Comparison of ENCODE assay signal across 8 cellular contexts in the genomic region with DNA sequence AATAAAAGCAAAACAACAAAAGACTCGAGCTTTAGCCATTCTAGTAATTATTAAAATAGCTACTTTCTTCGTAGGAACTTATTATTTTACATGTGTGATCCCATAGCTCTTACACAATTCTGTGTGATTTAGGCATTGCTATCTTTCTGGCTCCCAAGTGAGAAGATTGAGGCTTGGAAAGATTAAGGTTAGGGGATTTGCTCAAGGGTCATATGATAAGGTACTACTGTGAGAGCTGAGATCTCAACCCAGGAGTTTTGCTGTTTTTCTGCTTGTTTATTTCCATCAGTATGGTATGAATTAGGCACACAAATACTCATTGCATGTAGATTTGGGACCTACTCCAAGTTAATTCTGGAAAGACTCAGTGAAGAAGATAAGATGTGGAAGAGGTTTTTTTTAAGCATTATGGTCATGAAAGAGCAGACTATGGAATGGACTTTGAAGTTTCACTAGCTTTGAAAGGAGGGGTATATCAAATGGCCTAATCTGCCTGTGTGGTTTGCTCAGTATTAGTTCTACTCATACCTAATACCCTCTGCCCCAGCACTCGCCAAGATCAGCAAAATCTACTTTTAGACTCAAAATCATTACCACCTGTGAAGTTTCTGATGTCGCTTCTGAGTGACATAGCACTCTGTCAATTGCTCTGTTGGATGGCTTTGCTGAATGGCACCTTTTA. TPM values are rescaled to one million over a fixed set of nuclear protein-coding genes. Genes with fewer than 3 reads are reported as not detected.
DNase-seq lines count a peak whose midpoint lies in the region; ATAC-seq and TF ChIP-seq lines count a peak whose summit lies in the region.

No MANE protein-coding gene starts in this region.

- peak; percentile 38 for DNase-seq in stimulated activated CD4-positive, alpha-beta T cell treated with anti-CD3 and anti-CD28 coated beads, Interleukin-15, amount 100 ng/mL, for 24 hours
- DNase-seq in stimulated activated CD4-positive, alpha-beta T cell treated with anti-CD3 and anti-CD28 coated beads, Interleukin-4, amount 100 ng/mL, for 24 hours = no peak
- DNase-seq in vagina (ENCODE audit: extremely low spot score in 2 of 2) (no peak), NCI-H1436 (lab: John Stamatoyannopoulos, UW) (no peak), NCI-H1694 (lab: John Stamatoyannopoulos, UW) (no peak), RKO (ENCODE audit: low spot score) (no peak)

- H3K36me3 ChIP-seq in endocrine pancreas (ENCODE audit: control insufficient read depth, insufficient read depth, low read length) = no peaks in the 10 kb centered on the region
- H3K36me3 ChIP-seq in vagina = no peaks in the 10 kb centered on the region

- H3K27me3 ChIP-seq in endocrine pancreas (ENCODE audit: control insufficient read depth, insufficient read depth, low read length) (no peaks in the 10 kb centered on the region), vagina (no peaks in the 10 kb centered on the region)

- TF ChIP-seq POLR2A in vagina (IDR thresholded peaks at IDR 0.05) = no peak

- H3K4me3 ChIP-seq in endocrine pancreas (ENCODE audit: control insufficient read depth, insufficient read depth, low read length) (peak overlapping the region; percentile 26), vagina (no peak overlapping the region)

- TF ChIP-seq CTCF in vagina (IDR thresholded peaks at IDR 0.05) = no peak

- intact Hi-C loops in vagina (cut with DNase I) = no loop called here

- H3K4me1 ChIP-seq in endocrine pancreas (ENCODE audit: control insufficient read depth, insufficient read depth, low read length) = peaks cover 18% of the 10 kb centered on the region
- H3K4me1 ChIP-seq in vagina = peaks cover 94% of the 10 kb centered on the region

- no peaks in the 10 kb centered on the region for H3K9me3 ChIP-seq in endocrine pancreas (ENCODE audit: control insufficient read depth, low read length)
- no peaks in the 10 kb centered on the region for H3K9me3 ChIP-seq in vagina

- H3K27ac ChIP-seq in vagina = peak overlapping the region; percentile 14

- peak; percentile 70 for ATAC-seq in HG03378 (IDR thresholded peaks at IDR 0.05; ENCODE audit: unreplicated experiment)

- no peak overlapping the region for H3K9ac ChIP-seq in endocrine pancreas (ENCODE audit: control insufficient read depth, insufficient read depth, low read length)

RNA-seq across cellular contexts. Expression of gene MBNL1, which starts 12.4 kb away (rescaled TPM):
- total RNA-seq in vagina = 311 TPM
